Comparison of ENCODE assay signal across 8 cellular contexts in genomic region chr6:31541658-31542521, GRCh38. TPM values are rescaled to one million over a fixed set of nuclear protein-coding genes. Genes with fewer than 3 reads are reported as not detected.
DNase-seq lines count a peak whose midpoint lies in the region; ATAC-seq and TF ChIP-seq lines count a peak whose summit lies in the region.

Gene DDX39B, minus strand, starts transcription at chr6:31542003. Its CDS starts 1,471 bp downstream, at chr6:31540532.

- peak within 1 kb of the TSS; percentile 99 for H3K27ac Mint-ChIP-seq in endodermal cell

- H3K9ac ChIP-seq in HUES6 (ENCODE audit: low read length) (peak within 1 kb of the TSS; percentile 96), OCI-LY1 (ENCODE audit: low read length) (peak within 1 kb of the TSS; percentile 91), endodermal cell (ENCODE audit: extremely low read depth, low read length, poor library complexity, severe bottlenecking) (peak within 1 kb of the TSS; percentile 98)

- DNase-seq in COR-L47 (lab: John Stamatoyannopoulos, UW) (peak; percentile 97), endodermal cell (peak; percentile 97)
- peak; percentile 86 for DNase-seq in activated CD8-positive, alpha-beta memory T cell treated with anti-CD3 and anti-CD28 coated beads, Interleukin-2, amount 50 U/mL, for 24 hours (ENCODE audit: extremely low read depth)
- DNase-seq in stimulated activated CD8-positive, alpha-beta memory T cell treated with anti-CD3 and anti-CD28 coated beads, Interleukin-15, amount 100 ng/mL, for 24 hours (ENCODE audit: low read depth): peak; percentile 73

- H3K4me1 ChIP-seq in HUES6 (ENCODE audit: control insufficient read depth, insufficient read depth, low read length) (peaks cover 26% of the 10 kb centered on the region), OCI-LY1 (ENCODE audit: insufficient read depth, low read length, severe bottlenecking) (peaks cover 58% of the 10 kb centered on the region), endodermal cell (ENCODE audit: control insufficient read depth, insufficient read depth, low read length) (peaks cover 7% of the 10 kb centered on the region), mesodermal cell (ENCODE audit: control insufficient read depth, insufficient read depth, low read length, poor library complexity, severe bottlenecking) (peaks cover 21% of the 10 kb centered on the region)

- WGBS in endodermal cell (ENCODE audit: insufficient coverage in 1 of 2, insufficient read length in 1 of 2), 2 experiments: 0% methylated on average over 25 to 43 of the region's 43 CpGs
- WGBS in mesodermal cell (ENCODE audit: insufficient coverage in 2 of 2), 2 experiments: 0% methylated on average over 34 to 40 of the region's 43 CpGs

- no peaks in the 10 kb centered on the region for H4K20me1 ChIP-seq in OCI-LY1 (ENCODE audit: insufficient read depth, low read length)

- H3K27me3 ChIP-seq in HUES6 (ENCODE audit: control insufficient read depth, insufficient read depth, low read length): no peaks in the 10 kb centered on the region
- H3K27me3 ChIP-seq in OCI-LY1 (ENCODE audit: insufficient read depth, low read length): no peaks in the 10 kb centered on the region
- no peaks in the 10 kb centered on the region for H3K27me3 ChIP-seq in endodermal cell (ENCODE audit: control insufficient read depth, insufficient read depth, low read length, poor library complexity, severe bottlenecking)

- ATAC-seq in GM21390 (IDR thresholded peaks at IDR 0.05; ENCODE audit: unreplicated experiment): peak; percentile 62

- H3K4me3 Mint-ChIP-seq in endodermal cell: peak within 1 kb of the TSS; percentile 98

- peak within 1 kb of the TSS; percentile 94 for H3K27ac ChIP-seq in HUES6 (ENCODE audit: low read depth, low read length)
- H3K27ac ChIP-seq in OCI-LY1 (ENCODE audit: low read depth, low read length, poor library complexity, severe bottlenecking): peak within 1 kb of the TSS; percentile 84
- peak within 1 kb of the TSS; percentile 100 for H3K27ac ChIP-seq in endodermal cell (ENCODE audit: low read depth, low read length)
- H3K27ac ChIP-seq in mesodermal cell (ENCODE audit: low read depth, low read length, severe bottlenecking): peak within 1 kb of the TSS; percentile 99

- H3K4me3 ChIP-seq in HUES6 (ENCODE audit: low read depth, low read length): peak within 1 kb of the TSS; percentile 78
- H3K4me3 ChIP-seq in OCI-LY1 (ENCODE audit: low read depth, low read length, poor library complexity, severe bottlenecking): peak within 1 kb of the TSS; percentile 81
- peak within 1 kb of the TSS; percentile 99 for H3K4me3 ChIP-seq in endodermal cell (ENCODE audit: low read length)
- peak within 1 kb of the TSS; percentile 93 for H3K4me3 ChIP-seq in mesodermal cell (ENCODE audit: extremely low read depth, insufficient read depth, low read length, poor library complexity, severe bottlenecking)

- peaks cover 43% of the 10 kb centered on the region for H3K36me3 ChIP-seq in HUES6 (ENCODE audit: control insufficient read depth, insufficient read depth, low read length)
- peaks cover 42% of the 10 kb centered on the region for H3K36me3 ChIP-seq in OCI-LY1 (ENCODE audit: insufficient read depth, low read length)
- H3K36me3 ChIP-seq in endodermal cell (ENCODE audit: control insufficient read depth, insufficient read depth, low read length): peaks cover 37% of the 10 kb centered on the region
- H3K36me3 ChIP-seq in mesodermal cell (ENCODE audit: control insufficient read depth, insufficient read depth, low read length): peaks cover 43% of the 10 kb centered on the region

- H3K4me1 Mint-ChIP-seq in endodermal cell: peaks cover 35% of the 10 kb centered on the region

- TF ChIP-seq CTCF in OCI-LY1 (IDR thresholded peaks at IDR 0.05; ENCODE audit: low read length) (no peak), endodermal cell (conservative IDR thresholded peaks at IDR 0.05) (no peak)

- no peak within 1 kb of the TSS for H2AFZ ChIP-seq in OCI-LY1 (ENCODE audit: low read length)

- no peaks in the 10 kb centered on the region for H3K9me2 ChIP-seq in OCI-LY1 (ENCODE audit: low read depth, low read length)

- H3K9me3 ChIP-seq in HUES6 (ENCODE audit: control insufficient read depth, insufficient read depth, low read depth, low read length): no peaks in the 10 kb centered on the region
- H3K9me3 ChIP-seq in OCI-LY1 (ENCODE audit: low read length): no peaks in the 10 kb centered on the region
- no peaks in the 10 kb centered on the region for H3K9me3 ChIP-seq in endodermal cell (ENCODE audit: control insufficient read depth, low read length)
- H3K9me3 ChIP-seq in mesodermal cell (ENCODE audit: control insufficient read depth, low read length): no peaks in the 10 kb centered on the region

- no peaks in the 10 kb centered on the region for H3K9me3 Mint-ChIP-seq in endodermal cell

- H3K79me2 ChIP-seq in OCI-LY1 (ENCODE audit: insufficient read depth, low read length): peaks cover 39% of the 10 kb centered on the region

- peaks cover 36% of the 10 kb centered on the region for H3K36me3 Mint-ChIP-seq in endodermal cell (ENCODE audit: low read depth)

- H3K4me2 ChIP-seq in OCI-LY1 (ENCODE audit: low read length): peak within 1 kb of the TSS; percentile 87

- no peaks in the 10 kb centered on the region for H3F3A ChIP-seq in OCI-LY1 (ENCODE audit: insufficient read depth, low read length)

- no peaks in the 10 kb centered on the region for H3K27me3 Mint-ChIP-seq in endodermal cell (ENCODE audit: insufficient read depth)

RNA-seq across cellular contexts. Expression of gene DDX39B, which starts in this region (rescaled TPM):
- total RNA-seq in endodermal cell: 100 to 1,000 TPM; 572 to 654 TPM
- polyA plus RNA-seq in endodermal cell (2013, experiment 1 of 2): 685 TPM
- 576 TPM for polyA plus RNA-seq in endodermal cell (2013, experiment 2 of 2)
- 487 TPM for polyA plus RNA-seq in mesodermal cell (2013, experiment 1 of 2)
- 446 TPM for polyA plus RNA-seq in mesodermal cell (2013, experiment 2 of 2)

Comparison
In these comparisons a context has a peak if more than half of its experiments do, and no peak if none do; other contexts are left out.
1. Peak in every context shown above with its lines: DNase-seq, ATAC-seq, H3K4me3 ChIP-seq and H3K27ac ChIP-seq.